ENCODE assay signal across 8 cellular contexts in the genomic region with DNA sequence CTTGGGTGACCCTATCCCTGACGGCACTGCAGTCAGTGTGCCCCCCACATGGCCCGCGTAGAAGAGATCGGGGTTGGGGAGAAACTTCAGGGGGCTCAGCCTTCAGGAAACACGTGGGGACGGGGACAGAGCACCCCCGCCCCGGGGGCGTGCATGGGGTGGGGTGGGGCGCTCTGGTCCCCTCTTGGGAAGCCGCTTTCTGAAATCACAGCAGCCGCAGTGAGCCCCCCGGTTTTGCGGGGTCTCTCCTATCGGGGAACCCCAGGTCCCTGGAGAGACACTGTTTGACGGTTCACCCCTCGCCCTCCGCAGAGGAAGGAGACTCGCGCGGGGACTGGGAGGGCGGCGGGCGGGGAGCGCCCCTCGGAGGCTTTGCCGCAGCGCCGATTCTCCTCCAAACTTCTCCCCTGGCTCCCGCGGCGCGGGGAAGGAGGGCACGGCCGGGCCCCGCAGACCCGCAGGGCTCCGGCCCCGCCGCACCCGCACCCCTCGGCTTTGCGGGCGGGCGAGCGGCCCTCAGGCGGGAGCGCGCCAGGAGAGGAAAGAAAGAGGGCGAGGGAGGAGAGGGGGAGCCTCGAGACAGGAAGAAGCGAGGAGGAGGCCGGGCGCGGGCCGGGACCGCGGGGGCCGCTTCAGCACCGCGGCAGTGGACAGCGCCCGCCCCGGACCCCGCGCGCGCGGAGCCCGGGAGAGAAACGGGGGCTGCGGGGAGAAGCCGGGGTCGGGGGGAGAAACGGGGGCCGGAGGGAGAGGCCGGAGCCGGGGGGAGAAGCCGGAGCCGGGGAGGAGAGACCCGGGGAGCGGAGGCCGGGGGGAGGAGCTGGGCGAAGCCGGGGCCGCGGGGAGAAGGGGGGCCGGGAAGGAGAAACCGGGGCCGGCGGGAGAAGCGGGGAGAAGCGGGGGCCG. TPM values are rescaled to one million over a fixed set of nuclear protein-coding genes. Genes with fewer than 3 reads are reported as not detected.
DNase-seq lines count a peak whose midpoint lies in the region; ATAC-seq and TF ChIP-seq lines count a peak whose summit lies in the region.

No MANE protein-coding gene starts in this region.

- H3K23ac ChIP-seq in trophoblast cell (ENCODE audit: low read length): no peak overlapping the region

- H3F3A ChIP-seq in SU-DHL-6 (ENCODE audit: insufficient read depth): no peaks in the 10 kb centered on the region

- no CpG with 5 or more reads among the region's 94 CpGs for whole genome bisulfite sequencing in trophoblast cell (ENCODE audit: extremely low coverage, insufficient coverage, insufficient read length)

- peaks cover 0 to 2% of the 10 kb centered on the region in 2 experiments for H3K4me1 ChIP-seq in trophoblast cell (ENCODE audit: control insufficient read depth in 1 of 2, insufficient read depth in 2 of 2, low read length in 2 of 2)

- H2AFZ ChIP-seq in SU-DHL-6 (ENCODE audit: low read depth, low read length, severe bottlenecking): no peak overlapping the region
- H2AFZ ChIP-seq in trophoblast cell (ENCODE audit: insufficient read depth, low read length, poor library complexity): no peak overlapping the region

- ATAC-seq in GM18511 (IDR thresholded peaks at IDR 0.05; ENCODE audit: unreplicated experiment) (no peak), GM19351 (IDR thresholded peaks at IDR 0.05; ENCODE audit: unreplicated experiment) (no peak)

- no peak overlapping the region for H2BK12ac ChIP-seq in trophoblast cell (ENCODE audit: low read length)

- H3K4me2 ChIP-seq in SU-DHL-6 (ENCODE audit: low read depth, low read length, poor library complexity, severe bottlenecking) (peak overlapping the region; percentile 51), trophoblast cell (ENCODE audit: low read length) (peak overlapping the region; percentile 53)

- peak overlapping the region; percentile 44 for H3K4me3 ChIP-seq in SU-DHL-6 (ENCODE audit: insufficient read depth, low read length, poor library complexity, severe bottlenecking)
- H3K4me3 ChIP-seq in fibroblast of the aortic adventitia (ENCODE audit: low read depth, low read length): peak overlapping the region; percentile 22
- no peak overlapping the region for H3K4me3 ChIP-seq in trophoblast cell (ENCODE audit: low read depth, low read length)

- no peak overlapping the region for H3K4ac ChIP-seq in trophoblast cell (ENCODE audit: low read depth, low read length)

- no peaks in the 10 kb centered on the region for H4K20me1 ChIP-seq in SU-DHL-6 (ENCODE audit: low read depth, low read length)

- H4K8ac ChIP-seq in trophoblast cell (ENCODE audit: low read depth, low read length): no peak overlapping the region

- no peaks in the 10 kb centered on the region for H3K9me2 ChIP-seq in SU-DHL-6 (replicated peaks; ENCODE audit: insufficient read depth, low read length)

- H3K27ac ChIP-seq in SU-DHL-6 (ENCODE audit: low read depth, low read length): no peak overlapping the region
- H3K27ac ChIP-seq in trophoblast cell (ENCODE audit: low read depth, low read length): no peak overlapping the region

- H3K9ac ChIP-seq in SU-DHL-6 (ENCODE audit: low read length) (no peak overlapping the region), trophoblast cell (ENCODE audit: low read length) (no peak overlapping the region)

- no peak overlapping the region for H4K91ac ChIP-seq in trophoblast cell (ENCODE audit: low read depth, low read length)

- H2AK5ac ChIP-seq in trophoblast cell (ENCODE audit: low read length): no peak overlapping the region

- no peak overlapping the region for H2BK5ac ChIP-seq in trophoblast cell (ENCODE audit: low read depth, low read length, poor library complexity)

- no peak overlapping the region for H4K12ac ChIP-seq in trophoblast cell (ENCODE audit: low read depth, low read length)

- H3K9me3 ChIP-seq in SU-DHL-6 (ENCODE audit: insufficient read depth, low read length): no peaks in the 10 kb centered on the region
- peaks cover 5% of the 10 kb centered on the region for H3K9me3 ChIP-seq in trophoblast cell (ENCODE audit: insufficient read depth, low read depth, low read length)

- no peak overlapping the region for H3K14ac ChIP-seq in trophoblast cell (ENCODE audit: low read length)

- H3K18ac ChIP-seq in trophoblast cell (ENCODE audit: low read length): no peak overlapping the region

- peak; percentile 22 for DNase-seq in NCI-H2227 (lab: John Stamatoyannopoulos, UW; ENCODE audit: unreplicated experiment)
- no peak for DNase-seq in NCI-H2227 treated with DMSO at 0.1 percent for 48 hours (lab: John Stamatoyannopoulos, UW)
- DNase-seq in fibroblast of the aortic adventitia (ENCODE audit: low read depth): no peak
- peak in 1 of 2 donors; percentile 4 for DNase-seq in trophoblast cell
- no peak for DNase-seq in DMS79 (lab: John Stamatoyannopoulos, UW)

- H3K36me3 ChIP-seq in SU-DHL-6 (ENCODE audit: low read length): no peaks in the 10 kb centered on the region
- H3K36me3 ChIP-seq in trophoblast cell (ENCODE audit: control insufficient read depth in 1 of 2, insufficient read depth in 2 of 2, low read length in 2 of 2): no peaks in the 10 kb centered on the region

- H3K79me2 ChIP-seq in SU-DHL-6 (ENCODE audit: insufficient read depth, low read length) (no peaks in the 10 kb centered on the region), trophoblast cell (ENCODE audit: control insufficient read depth, insufficient read depth, low read length, poor library complexity) (no peaks in the 10 kb centered on the region)

- no peak overlapping the region for H2BK120ac ChIP-seq in trophoblast cell (ENCODE audit: insufficient read depth, low read length, poor library complexity)

- H3K27me3 ChIP-seq in SU-DHL-6 (ENCODE audit: low read length): no peaks in the 10 kb centered on the region
- H3K27me3 ChIP-seq in trophoblast cell (ENCODE audit: insufficient read depth, low read length): peaks cover 44% of the 10 kb centered on the region

- no peak for TF ChIP-seq CTCF in SU-DHL-6 (IDR thresholded peaks at IDR 0.05; ENCODE audit: insufficient read depth, low read length, poor library complexity, severe bottlenecking)
- no peak for TF ChIP-seq CTCF in fibroblast of the aortic adventitia (IDR thresholded peaks at IDR 0.05; ENCODE audit: insufficient read depth, low read length)

- H3K79me1 ChIP-seq in trophoblast cell (ENCODE audit: low read length): no peaks in the 10 kb centered on the region

RNA-seq across cellular contexts. Expression of a gene that starts 0.6 kb away (rescaled TPM):
- total RNA-seq in fibroblast of the aortic adventitia (ENCODE audit: low replicate concordance): not detected in 2 replicates
- polyA plus RNA-seq in trophoblast cell (2013): 0.67 and 0.78 TPM in 2 replicates
